ENCODE assay signal across 1 cellular context in the genomic region with DNA sequence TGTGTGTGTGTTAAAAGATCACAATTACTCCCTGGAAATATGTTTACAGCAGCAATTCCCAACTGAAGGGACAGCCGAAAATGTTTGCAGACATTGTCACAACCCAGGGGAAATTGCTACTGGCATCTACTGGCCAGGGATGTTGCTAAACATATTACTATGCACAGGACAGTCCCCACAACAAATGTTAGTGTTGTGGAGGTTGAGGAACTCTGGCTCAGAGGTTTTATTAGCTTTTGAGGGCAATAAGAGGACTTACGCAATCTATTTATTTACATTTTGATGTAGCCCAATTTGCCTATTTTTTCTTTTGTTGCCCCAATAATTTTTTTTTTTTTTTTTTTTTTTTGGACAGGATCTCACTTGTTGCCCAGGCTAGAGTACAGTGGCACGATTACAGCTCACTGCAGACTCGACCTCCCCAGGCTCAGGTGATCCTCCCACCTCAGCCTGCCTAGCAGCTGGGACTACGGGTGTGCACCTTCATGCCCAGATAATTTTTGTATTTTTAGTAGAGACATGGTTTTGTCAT.
TF ChIP-seq lines count a peak whose summit lies in the region.

No MANE protein-coding gene starts in this region.

TF ChIP-seq in GM23338, 12 proteins besides CTCF, POLR2A, EP300 and RAD21 (continued from another document):
- TF ChIP-seq EZH2 (IDR thresholded peaks at IDR 0.05; ENCODE audit: low read depth, unreplicated experiment) = no peak
- TF ChIP-seq, protein P1, sequence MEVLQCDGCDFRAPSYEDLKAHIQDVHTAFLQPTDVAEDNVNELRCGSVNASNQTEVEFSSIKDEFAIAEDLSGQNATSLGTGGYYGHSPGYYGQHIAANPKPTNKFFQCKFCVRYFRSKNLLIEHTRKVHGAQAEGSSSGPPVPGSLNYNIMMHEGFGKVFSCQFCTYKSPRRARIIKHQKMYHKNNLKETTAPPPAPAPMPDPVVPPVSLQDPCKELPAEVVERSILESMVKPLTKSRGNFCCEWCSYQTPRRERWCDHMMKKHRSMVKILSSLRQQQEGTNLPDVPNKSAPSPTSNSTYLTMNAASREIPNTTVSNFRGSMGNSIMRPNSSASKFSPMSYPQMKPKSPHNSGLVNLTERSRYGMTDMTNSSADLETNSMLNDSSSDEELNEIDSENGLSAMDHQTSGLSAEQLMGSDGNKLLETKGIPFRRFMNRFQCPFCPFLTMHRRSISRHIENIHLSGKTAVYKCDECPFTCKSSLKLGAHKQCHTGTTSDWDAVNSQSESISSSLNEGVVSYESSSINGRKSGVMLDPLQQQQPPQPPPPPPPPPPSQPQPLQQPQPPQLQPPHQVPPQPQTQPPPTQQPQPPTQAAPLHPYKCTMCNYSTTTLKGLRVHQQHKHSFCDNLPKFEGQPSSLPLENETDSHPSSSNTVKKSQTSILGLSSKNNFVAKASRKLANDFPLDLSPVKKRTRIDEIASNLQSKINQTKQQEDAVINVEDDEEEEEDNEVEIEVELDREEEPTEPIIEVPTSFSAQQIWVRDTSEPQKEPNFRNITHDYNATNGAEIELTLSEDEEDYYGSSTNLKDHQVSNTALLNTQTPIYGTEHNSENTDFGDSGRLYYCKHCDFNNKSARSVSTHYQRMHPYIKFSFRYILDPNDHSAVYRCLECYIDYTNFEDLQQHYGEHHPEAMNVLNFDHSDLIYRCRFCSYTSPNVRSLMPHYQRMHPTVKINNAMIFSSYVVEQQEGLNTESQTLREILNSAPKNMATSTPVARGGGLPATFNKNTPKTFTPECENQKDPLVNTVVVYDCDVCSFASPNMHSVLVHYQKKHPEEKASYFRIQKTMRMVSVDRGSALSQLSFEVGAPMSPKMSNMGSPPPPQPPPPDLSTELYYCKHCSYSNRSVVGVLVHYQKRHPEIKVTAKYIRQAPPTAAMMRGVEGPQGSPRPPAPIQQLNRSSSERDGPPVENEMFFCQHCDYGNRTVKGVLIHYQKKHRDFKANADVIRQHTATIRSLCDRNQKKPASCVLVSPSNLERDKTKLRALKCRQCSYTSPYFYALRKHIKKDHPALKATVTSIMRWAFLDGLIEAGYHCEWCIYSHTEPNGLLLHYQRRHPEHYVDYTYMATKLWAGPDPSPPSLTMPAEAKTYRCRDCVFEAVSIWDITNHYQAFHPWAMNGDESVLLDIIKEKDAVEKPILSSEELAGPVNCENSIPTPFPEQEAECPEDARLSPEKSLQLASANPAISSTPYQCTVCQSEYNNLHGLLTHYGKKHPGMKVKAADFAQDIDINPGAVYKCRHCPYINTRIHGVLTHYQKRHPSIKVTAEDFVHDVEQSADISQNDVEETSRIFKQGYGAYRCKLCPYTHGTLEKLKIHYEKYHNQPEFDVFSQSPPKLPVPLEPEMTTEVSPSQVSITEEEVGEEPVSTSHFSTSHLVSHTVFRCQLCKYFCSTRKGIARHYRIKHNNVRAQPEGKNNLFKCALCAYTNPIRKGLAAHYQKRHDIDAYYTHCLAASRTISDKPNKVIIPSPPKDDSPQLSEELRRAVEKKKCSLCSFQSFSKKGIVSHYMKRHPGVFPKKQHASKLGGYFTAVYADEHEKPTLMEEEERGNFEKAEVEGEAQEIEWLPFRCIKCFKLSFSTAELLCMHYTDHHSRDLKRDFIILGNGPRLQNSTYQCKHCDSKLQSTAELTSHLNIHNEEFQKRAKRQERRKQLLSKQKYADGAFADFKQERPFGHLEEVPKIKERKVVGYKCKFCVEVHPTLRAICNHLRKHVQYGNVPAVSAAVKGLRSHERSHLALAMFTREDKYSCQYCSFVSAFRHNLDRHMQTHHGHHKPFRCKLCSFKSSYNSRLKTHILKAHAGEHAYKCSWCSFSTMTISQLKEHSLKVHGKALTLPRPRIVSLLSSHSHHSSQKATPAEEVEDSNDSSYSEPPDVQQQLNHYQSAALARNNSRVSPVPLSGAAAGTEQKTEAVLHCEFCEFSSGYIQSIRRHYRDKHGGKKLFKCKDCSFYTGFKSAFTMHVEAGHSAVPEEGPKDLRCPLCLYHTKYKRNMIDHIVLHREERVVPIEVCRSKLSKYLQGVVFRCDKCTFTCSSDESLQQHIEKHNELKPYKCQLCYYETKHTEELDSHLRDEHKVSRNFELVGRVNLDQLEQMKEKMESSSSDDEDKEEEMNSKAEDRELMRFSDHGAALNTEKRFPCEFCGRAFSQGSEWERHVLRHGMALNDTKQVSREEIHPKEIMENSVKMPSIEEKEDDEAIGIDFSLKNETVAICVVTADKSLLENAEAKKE (CRISPR knock-in tag; IDR thresholded peaks at IDR 0.05) = no peak
- TF ChIP-seq NANOG (IDR thresholded peaks at IDR 0.05; ENCODE audit: borderline replicate concordance) = no peak
- TF ChIP-seq ZNF331 (CRISPR knock-in tag; IDR thresholded peaks at IDR 0.05; ENCODE audit: low read depth) = no peak
- no peak for TF ChIP-seq JUNB (IDR thresholded peaks at IDR 0.05; ENCODE audit: unreplicated experiment)
- TF ChIP-seq ZNF114 (CRISPR knock-in tag; IDR thresholded peaks at IDR 0.05) = no peak
- no peak for TF ChIP-seq CREB1 (CRISPR knock-in tag; IDR thresholded peaks at IDR 0.05; ENCODE audit: low read depth)
- TF ChIP-seq, protein P2, sequence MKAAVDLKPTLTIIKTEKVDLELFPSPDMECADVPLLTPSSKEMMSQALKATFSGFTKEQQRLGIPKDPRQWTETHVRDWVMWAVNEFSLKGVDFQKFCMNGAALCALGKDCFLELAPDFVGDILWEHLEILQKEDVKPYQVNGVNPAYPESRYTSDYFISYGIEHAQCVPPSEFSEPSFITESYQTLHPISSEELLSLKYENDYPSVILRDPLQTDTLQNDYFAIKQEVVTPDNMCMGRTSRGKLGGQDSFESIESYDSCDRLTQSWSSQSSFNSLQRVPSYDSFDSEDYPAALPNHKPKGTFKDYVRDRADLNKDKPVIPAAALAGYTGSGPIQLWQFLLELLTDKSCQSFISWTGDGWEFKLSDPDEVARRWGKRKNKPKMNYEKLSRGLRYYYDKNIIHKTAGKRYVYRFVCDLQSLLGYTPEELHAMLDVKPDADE (IDR thresholded peaks at IDR 0.05) = no peak
- TF ChIP-seq, protein P3, sequence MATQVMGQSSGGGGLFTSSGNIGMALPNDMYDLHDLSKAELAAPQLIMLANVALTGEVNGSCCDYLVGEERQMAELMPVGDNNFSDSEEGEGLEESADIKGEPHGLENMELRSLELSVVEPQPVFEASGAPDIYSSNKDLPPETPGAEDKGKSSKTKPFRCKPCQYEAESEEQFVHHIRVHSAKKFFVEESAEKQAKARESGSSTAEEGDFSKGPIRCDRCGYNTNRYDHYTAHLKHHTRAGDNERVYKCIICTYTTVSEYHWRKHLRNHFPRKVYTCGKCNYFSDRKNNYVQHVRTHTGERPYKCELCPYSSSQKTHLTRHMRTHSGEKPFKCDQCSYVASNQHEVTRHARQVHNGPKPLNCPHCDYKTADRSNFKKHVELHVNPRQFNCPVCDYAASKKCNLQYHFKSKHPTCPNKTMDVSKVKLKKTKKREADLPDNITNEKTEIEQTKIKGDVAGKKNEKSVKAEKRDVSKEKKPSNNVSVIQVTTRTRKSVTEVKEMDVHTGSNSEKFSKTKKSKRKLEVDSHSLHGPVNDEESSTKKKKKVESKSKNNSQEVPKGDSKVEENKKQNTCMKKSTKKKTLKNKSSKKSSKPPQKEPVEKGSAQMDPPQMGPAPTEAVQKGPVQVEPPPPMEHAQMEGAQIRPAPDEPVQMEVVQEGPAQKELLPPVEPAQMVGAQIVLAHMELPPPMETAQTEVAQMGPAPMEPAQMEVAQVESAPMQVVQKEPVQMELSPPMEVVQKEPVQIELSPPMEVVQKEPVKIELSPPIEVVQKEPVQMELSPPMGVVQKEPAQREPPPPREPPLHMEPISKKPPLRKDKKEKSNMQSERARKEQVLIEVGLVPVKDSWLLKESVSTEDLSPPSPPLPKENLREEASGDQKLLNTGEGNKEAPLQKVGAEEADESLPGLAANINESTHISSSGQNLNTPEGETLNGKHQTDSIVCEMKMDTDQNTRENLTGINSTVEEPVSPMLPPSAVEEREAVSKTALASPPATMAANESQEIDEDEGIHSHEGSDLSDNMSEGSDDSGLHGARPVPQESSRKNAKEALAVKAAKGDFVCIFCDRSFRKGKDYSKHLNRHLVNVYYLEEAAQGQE (IDR thresholded peaks at IDR 0.05; ENCODE audit: unreplicated experiment) = no peak
- no peak for TF ChIP-seq POLR2AphosphoS5 (IDR thresholded peaks at IDR 0.05; ENCODE audit: low read depth)
TF ChIP-seq in GM23338: peak in this region for 0.
